11 cellular contexts compared by ENCODE assay signal in genomic region chr12:13204428-13204827, GRCh38. TPM values are rescaled to one million over a fixed set of nuclear protein-coding genes. Genes with fewer than 3 reads are reported as not detected.
DNase-seq lines count a peak whose midpoint lies in the region; ATAC-seq and TF ChIP-seq lines count a peak whose summit lies in the region.
"Had no signal": no experiment of that assay in that cellular context is flagged by ENCODE, and none has a peak within 500 bp of the region (broad histone marks: within the 10 kb centered on the region; RNA-seq: fewer than 3 reads in every experiment).

No MANE protein-coding gene starts in this region.

- H3K27me3 Mint-ChIP-seq in dendritic cell treated with granulocyte-macrophage colony-stimulating factor and Interleukin-4, amounts not matched to agents 40 ng/mL and 50 ng/mL, for 4 days: peaks cover 3% of the 10 kb centered on the region
- H3K27me3 Mint-ChIP-seq in nephron (ENCODE audit: low read depth): peaks cover 14% of the 10 kb centered on the region

- H3K9me3 ChIP-seq in right cardiac atrium (ENCODE audit: control insufficient read depth, low read length): no peaks in the 10 kb centered on the region

- H3K4me3 Mint-ChIP-seq in dendritic cell treated with granulocyte-macrophage colony-stimulating factor and Interleukin-4, amounts not matched to agents 40 ng/mL and 50 ng/mL, for 4 days: no peak overlapping the region
- peak overlapping the region in 2 of 3 experiments; percentile 17 to 59 for H3K4me3 Mint-ChIP-seq in nephron
- H3K4me3 Mint-ChIP-seq: activated CD8-positive, alpha-beta memory T cell treated with anti-CD3 and anti-CD28 coated beads, Interleukin-2, amount 10 ng/mL, durations not matched to agents 7 days and 5 days had no signal

- peak overlapping the region; percentile 0 for H3K27ac ChIP-seq in right cardiac atrium (ENCODE audit: low read length)

- H3K4me3 ChIP-seq in right cardiac atrium (ENCODE audit: low read length): no peak overlapping the region

- intact Hi-C loops in right cardiac atrium (cut with DNase I) (loop anchor here in 2 of 4 donors (5.0 to 10.0 kb wide), 3 partner anchors 107 to 290 kb away; partner anchors contain the start of gene HEBP1 (in 1 of the 2)), Right ventricle myocardium inferior (cut with DNase I) (loop anchor here (10.0 kb wide), 1 partner anchor 390 kb away; the partner anchor contains the start of gene DDX47)
- intact Hi-C loops in dendritic cell treated with granulocyte-macrophage colony-stimulating factor and Interleukin-4, amounts not matched to agents 40 ng/mL and 50 ng/mL, for 4 days (cut with micrococcal nuclease): no loop called here

- peaks cover 92% of the 10 kb centered on the region for H3K4me1 Mint-ChIP-seq in dendritic cell treated with granulocyte-macrophage colony-stimulating factor and Interleukin-4, amounts not matched to agents 40 ng/mL and 50 ng/mL, for 4 days (ENCODE audit: low read depth)
- H3K4me1 Mint-ChIP-seq in nephron: peaks cover 92% of the 10 kb centered on the region

- DNase-seq in right cardiac atrium (no peak), Right ventricle myocardium inferior (ENCODE audit: missing footprints) (no peak), HuH-7 (ENCODE audit: low spot score) (no peak), DMS 273 (lab: John Stamatoyannopoulos, UW; ENCODE audit: unreplicated experiment) (no peak), medulla oblongata (ENCODE audit: extremely low spot score) (no peak), NCI-H526 treated with DMSO at 0.1 percent for 48 hours (lab: John Stamatoyannopoulos, UW) (no peak)
- DNase-seq: activated CD8-positive, alpha-beta memory T cell treated with anti-CD3 and anti-CD28 coated beads, Interleukin-2, amount 10 ng/mL, durations not matched to agents 7 days and 5 days; DND-41; NCI-H1417 treated with DMSO at 0.1 percent for 48 hours had no signal

- H3K4me1 ChIP-seq in right cardiac atrium (ENCODE audit: control insufficient read depth, insufficient read depth, low read length): peaks cover 26% of the 10 kb centered on the region

- H3K36me3 Mint-ChIP-seq in dendritic cell treated with granulocyte-macrophage colony-stimulating factor and Interleukin-4, amounts not matched to agents 40 ng/mL and 50 ng/mL, for 4 days (ENCODE audit: low read depth): peaks cover 37% of the 10 kb centered on the region
- H3K36me3 Mint-ChIP-seq in nephron (ENCODE audit: low read depth): no peaks in the 10 kb centered on the region
- H3K36me3 Mint-ChIP-seq: activated CD8-positive, alpha-beta memory T cell treated with anti-CD3 and anti-CD28 coated beads, Interleukin-2, amount 10 ng/mL, durations not matched to agents 7 days and 5 days had no signal

- H3K9me3 Mint-ChIP-seq in dendritic cell treated with granulocyte-macrophage colony-stimulating factor and Interleukin-4, amounts not matched to agents 40 ng/mL and 50 ng/mL, for 4 days: no peaks in the 10 kb centered on the region
- H3K9me3 Mint-ChIP-seq in nephron: no peaks in the 10 kb centered on the region

- peak overlapping the region; percentile 35 for H3K27ac Mint-ChIP-seq in dendritic cell treated with granulocyte-macrophage colony-stimulating factor and Interleukin-4, amounts not matched to agents 40 ng/mL and 50 ng/mL, for 4 days
- H3K27ac Mint-ChIP-seq in nephron: peak overlapping the region in 2 of 3 experiments; percentile 85 to 99
- H3K27ac Mint-ChIP-seq: activated CD8-positive, alpha-beta memory T cell treated with anti-CD3 and anti-CD28 coated beads, Interleukin-2, amount 10 ng/mL, durations not matched to agents 7 days and 5 days had no signal

- WGBS in right cardiac atrium: 57% methylated on average over 12 of the region's 12 CpGs

- no peak for TF ChIP-seq CTCF in nephron (IDR thresholded peaks at IDR 0.05; ENCODE audit: unreplicated experiment in 3 of 3)

- H3K27me3 ChIP-seq in right cardiac atrium (ENCODE audit: control insufficient read depth, insufficient read depth): no peaks in the 10 kb centered on the region

- no peak for ATAC-seq in right cardiac atrium
- no peak for ATAC-seq in Right ventricle myocardium inferior
- ATAC-seq: activated CD8-positive, alpha-beta memory T cell treated with anti-CD3 and anti-CD28 coated beads, Interleukin-2, amount 10 ng/mL, durations not matched to agents 7 days and 5 days had no signal

RNA-seq across cellular contexts. Expression of gene EMP1, which starts 7.9 kb away (rescaled TPM):
- total RNA-seq in right cardiac atrium (100 to 1,000 TPM; 134 to 401 (median 261) TPM), Right ventricle myocardium inferior (129 TPM)
- 33.8 TPM for polyA plus RNA-seq in right cardiac atrium
